ENCODE assay signal across 16 cellular contexts in the genomic region with DNA sequence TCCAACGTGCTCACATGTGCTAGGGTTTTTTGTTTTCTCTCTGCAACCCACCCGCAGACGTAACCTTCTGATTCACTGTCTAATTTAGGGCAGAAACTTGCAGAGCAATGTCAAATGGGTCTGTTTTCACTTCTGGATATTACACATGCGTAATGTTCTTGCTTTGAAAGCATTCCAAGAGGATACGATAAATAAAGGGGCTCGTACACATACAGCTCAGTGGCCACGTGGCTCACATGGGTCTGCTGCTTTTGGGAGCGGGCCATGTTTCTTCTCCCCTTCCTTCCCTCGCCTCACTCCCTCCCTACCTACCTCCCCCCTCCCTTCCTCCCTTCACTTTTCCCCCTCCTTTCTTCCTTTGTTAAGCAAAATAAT. TPM values are rescaled to one million over a fixed set of nuclear protein-coding genes. Genes with fewer than 3 reads are reported as not detected.
DNase-seq lines count a peak whose midpoint lies in the region; ATAC-seq and TF ChIP-seq lines count a peak whose summit lies in the region.
"Had no signal": no experiment of that assay in that cellular context is flagged by ENCODE, and none has a peak within 500 bp of the region (broad histone marks: within the 10 kb centered on the region; RNA-seq: fewer than 3 reads in every experiment).

No MANE protein-coding gene starts in this region.

- POLR2A ChIA-PET in AG04450 (lab: Yijun Ruan, JAX) = no interaction called here

- no peaks in the 10 kb centered on the region for H3K36me3 ChIP-seq in cardiac muscle cell
- no peaks in the 10 kb centered on the region for H3K36me3 ChIP-seq in ovary
- H3K36me3 ChIP-seq: upper lobe of left lung had no signal

- ATAC-seq in HG03175 (IDR thresholded peaks at IDR 0.05; ENCODE audit: unreplicated experiment) (no peak), GM18858 (IDR thresholded peaks at IDR 0.05; ENCODE audit: unreplicated experiment) (no peak)
- ATAC-seq: T-cell had no signal

- intact Hi-C loops in ovary (cut with DNase I) = no loop called here

- no peak for TF ChIP-seq EP300 in ovary (IDR thresholded peaks at IDR 0.05)

- peaks cover 14% of the 10 kb centered on the region for H3K9me3 ChIP-seq in AG04450 (ENCODE audit: control insufficient read depth, insufficient read depth, low read length)
- H3K9me3 ChIP-seq in cardiac muscle cell (ENCODE audit: low read depth) = no peaks in the 10 kb centered on the region
- H3K9me3 ChIP-seq in ovary = no peaks in the 10 kb centered on the region
- H3K9me3 ChIP-seq: upper lobe of left lung had no signal

- peak overlapping the region; percentile 17; the same call in 1 of the 2 replicates for H3K4me3 ChIP-seq in AG04450 (ENCODE audit: low read depth, low read length)
- no peak overlapping the region for H3K4me3 ChIP-seq in cardiac fibroblast (replicated peaks in 1 of 2; ENCODE audit: low read depth in 2 of 2, low read length in 2 of 2)
- no peak overlapping the region for H3K4me3 ChIP-seq in cardiac muscle cell
- no peak overlapping the region for H3K4me3 ChIP-seq in ovary
- H3K4me3 ChIP-seq: upper lobe of left lung had no signal

- DNase-seq in AG04450 (ENCODE audit: low read depth, low spot score) (peak; percentile 66), cardiac fibroblast (ENCODE audit: low read depth in 2 of 2) (peak; percentile 39 to 67), cardiac muscle cell (ENCODE audit: low read depth in 1 of 2, low spot score in 1 of 2) (peak in 1 of 2 donors; percentile 76), ovary (peak; percentile 39 to 68 (median 63)), superior temporal gyrus (ENCODE audit: extremely low spot score) (no peak), GF-D8 (lab: John Stamatoyannopoulos, UW) (no peak)
- DNase-seq: activated B cell treated with CpG ODN at 0.5 μM for 24 hours; activated naive CD4-positive, alpha-beta T cell treated with Interleukin-2 at 50 U/mL for 16 hours; Caco-2; NCI-H1048; RPMI8226; T-cell; upper lobe of left lung had no signal

- WGBS in ovary, 3 donors = 8 to 9% (median 8%) methylated on average over 9 of the region's 9 CpGs

- TF ChIP-seq CTCF in AG04450 (IDR thresholded peaks at IDR 0.05; ENCODE audit: low read depth, low read length) (no peak), cardiac fibroblast (IDR thresholded peaks at IDR 0.05; ENCODE audit: low read depth, low read length) (no peak), cardiac muscle cell (IDR thresholded peaks at IDR 0.05; ENCODE audit: low read depth, low read length) (no peak), ovary (IDR thresholded peaks at IDR 0.05) (no peak)

- CTCF ChIA-PET in AG04450 (lab: Charles Lee) = no interaction called here

- H3K27me3 ChIP-seq in AG04450 (ENCODE audit: control insufficient read depth, insufficient read depth, low read length) (no peaks in the 10 kb centered on the region), cardiac muscle cell (no peaks in the 10 kb centered on the region), ovary (no peaks in the 10 kb centered on the region)
- H3K27me3 ChIP-seq: upper lobe of left lung had no signal

- H3K27ac ChIP-seq in AG04450 (ENCODE audit: low read depth, low read length) = peak overlapping the region; percentile 80
- H3K27ac ChIP-seq in cardiac muscle cell = peak overlapping the region; percentile 99
- H3K27ac ChIP-seq in ovary = peak overlapping the region; percentile 12 to 54
- H3K27ac ChIP-seq: epithelial cell of prostate had no signal

- peaks cover 47% of the 10 kb centered on the region for H3K4me1 ChIP-seq in cardiac muscle cell (ENCODE audit: low read depth)
- H3K4me1 ChIP-seq in ovary (ENCODE audit: insufficient read depth) = peaks cover 8% of the 10 kb centered on the region
- H3K4me1 ChIP-seq: Caco-2 had no signal

- no peak for TF ChIP-seq POLR2A in ovary (IDR thresholded peaks at IDR 0.05)

RNA-seq across cellular contexts. Expression of a gene that starts 23.4 kb away (rescaled TPM):
- polyA plus RNA-seq in AG04450 (2011; rRNA removed) (5.9 and 6.3 TPM in 2 replicates), cardiac muscle cell (30.4 and 40.8 TPM in 2 replicates), ovary (1 to 10 TPM; 2.2 to 8.3 TPM)
- polyA minus RNA-seq in AG04450 (2011; rRNA and poly(A)+ RNA removed) = 24.1 and 27.9 TPM in 2 replicates
- total RNA-seq in cardiac muscle cell (53.9 and 77.8 TPM in 2 replicates), ovary (1 to 10 TPM; 2.5 to 6.8 (median 3.7) TPM)
- total RNA-seq: Caco-2 had no signal

Comparison
In these comparisons a context has a peak if more than half of its experiments do, and no peak if none do; other contexts are left out.
1. DNase-seq: peak in AG04450 (single experiment), cardiac fibroblast (2 of 2) and ovary (5 of 5); none in superior temporal gyrus (single experiment) and GF-D8 (single experiment).
2. H3K27ac ChIP-seq: peak in every context shown above with its lines; median percentile 99 in cardiac muscle cell; 80 in AG04450; 33 in ovary.